ENCODE assay signal across 10 cellular contexts in the genomic region with DNA sequence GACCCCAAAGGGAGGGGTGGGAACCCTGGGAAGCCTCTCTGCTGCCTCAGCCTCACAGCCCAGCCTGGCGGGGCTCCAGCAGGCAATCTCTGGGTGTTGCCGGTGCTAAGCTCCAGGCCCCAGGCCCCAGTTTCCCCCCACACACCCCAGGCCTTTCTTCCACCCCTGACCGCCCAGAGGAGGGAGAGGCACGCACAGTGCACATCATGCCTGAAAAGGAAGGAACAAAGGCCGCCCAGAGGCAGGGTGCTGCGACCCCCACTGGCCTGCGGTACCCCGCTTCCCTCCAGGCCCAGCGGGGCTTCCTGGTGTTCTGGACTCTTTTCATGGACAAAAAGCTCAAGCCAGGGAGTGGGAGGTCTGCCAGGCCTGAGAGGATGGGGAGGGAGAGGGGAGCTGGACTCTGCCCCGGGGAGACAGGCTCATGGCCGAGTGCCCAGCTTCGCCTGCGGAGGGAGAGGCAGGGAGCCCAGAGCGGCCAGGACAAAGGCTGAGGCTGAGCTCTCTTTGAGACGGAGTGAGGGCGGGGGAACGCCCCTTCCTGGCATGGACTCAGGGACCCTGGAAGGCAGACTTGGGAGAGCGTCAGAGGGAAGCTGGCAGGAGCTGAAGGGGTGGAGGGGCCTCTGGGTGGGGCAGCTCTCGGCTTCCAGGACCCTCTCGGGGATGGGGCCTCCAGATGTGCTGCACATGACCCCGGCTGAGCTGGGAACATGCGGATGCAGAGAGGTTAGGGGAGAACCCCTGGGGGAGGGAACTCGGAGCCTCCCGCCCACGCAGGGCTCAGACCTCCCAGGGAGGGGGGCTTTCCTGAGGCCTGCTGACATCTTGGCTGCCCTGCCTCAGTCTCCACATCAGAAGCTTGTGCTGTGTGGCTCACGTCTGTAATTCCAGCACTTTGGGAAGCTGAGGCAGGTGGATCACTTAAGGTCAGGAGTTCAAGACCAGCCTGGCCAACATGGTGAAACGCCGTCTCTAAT. TPM values are rescaled to one million over a fixed set of nuclear protein-coding genes. Genes with fewer than 3 reads are reported as not detected.
DNase-seq lines count a peak whose midpoint lies in the region; ATAC-seq and TF ChIP-seq lines count a peak whose summit lies in the region.
"Had no signal": no experiment of that assay in that cellular context is flagged by ENCODE, and none has a peak within 500 bp of the region (broad histone marks: within the 10 kb centered on the region; RNA-seq: fewer than 3 reads in every experiment).

No MANE protein-coding gene starts in this region.

- TF ChIP-seq CTCF in RWPE1 (conservative IDR thresholded peaks at IDR 0.05; ENCODE audit: low read depth) (no peak), gastroesophageal sphincter (IDR thresholded peaks at IDR 0.05) (no peak), glutamatergic neuron (IDR thresholded peaks at IDR 0.05; ENCODE audit: partially characterized antibody, unreplicated experiment) (no peak)

- H3K27ac ChIP-seq in RWPE1 (peak overlapping the region; percentile 89), gastroesophageal sphincter (peak overlapping the region in 3 of 4 donors; percentile 56 to 69 (median 68))
- H3K27ac ChIP-seq: cardiac muscle cell, SK-N-MC had no signal

- H3K9me3 ChIP-seq in gastroesophageal sphincter, result no peaks in the 10 kb centered on the region

- peak; percentile 62 for DNase-seq in DMS153 (lab: John Stamatoyannopoulos, UW)
- peak; percentile 53 for DNase-seq in RWPE1 (ENCODE audit: low spot score)
- peak; percentile 97 for DNase-seq in pons (ENCODE audit: low spot score)
- no peak for DNase-seq in NCI-H1048 (lab: John Stamatoyannopoulos, UW)
- no peak for DNase-seq in KG1 (lab: John Stamatoyannopoulos, UW)
- no peak for DNase-seq in immature natural killer cell
- no peak for DNase-seq in glutamatergic neuron

- H3K27ac Mint-ChIP-seq in immature natural killer cell, result no peak overlapping the region
- H3K27ac Mint-ChIP-seq in glutamatergic neuron (ENCODE audit: unreplicated experiment), result no peak overlapping the region

- no peak overlapping the region for H3K4me3 Mint-ChIP-seq in immature natural killer cell
- no peak overlapping the region for H3K4me3 Mint-ChIP-seq in glutamatergic neuron (ENCODE audit: unreplicated experiment)

- 4 to 14% methylated on average over 4 to 16 of the region's 28 CpGs for WGBS in gastroesophageal sphincter (ENCODE audit: low coverage in 1 of 2), 2 donors

- H3K4me1 Mint-ChIP-seq in immature natural killer cell, result no peaks in the 10 kb centered on the region
- peaks cover 2% of the 10 kb centered on the region for H3K4me1 Mint-ChIP-seq in glutamatergic neuron (ENCODE audit: low read depth, unreplicated experiment)

- no peaks in the 10 kb centered on the region for H3K36me3 Mint-ChIP-seq in immature natural killer cell
- no peaks in the 10 kb centered on the region for H3K36me3 Mint-ChIP-seq in glutamatergic neuron (ENCODE audit: unreplicated experiment)

- H3K9me3 Mint-ChIP-seq in immature natural killer cell (no peaks in the 10 kb centered on the region), glutamatergic neuron (ENCODE audit: unreplicated experiment) (peaks cover 4% of the 10 kb centered on the region)

- ATAC-seq in gastroesophageal sphincter, result peak; percentile 86

- peaks cover 0 to 58% (median 37%) of the 10 kb centered on the region in 3 donors for H3K4me1 ChIP-seq in gastroesophageal sphincter

- TF ChIP-seq POLR2A in gastroesophageal sphincter (IDR thresholded peaks at IDR 0.05), result no peak

- CTCF ChIA-PET in RWPE1 (lab: Yijun Ruan, JAX), result interaction anchor here (0.6 to 4.9 kb wide), 8 partner anchors 8 to 80 kb away, joined by 3 to 54 read pairs (median 6); a partner anchor contains a TSS

- peaks cover 43% of the 10 kb centered on the region for H3K27me3 ChIP-seq in gastroesophageal sphincter

- peaks cover 4 to 11% (median 5%) of the 10 kb centered on the region in 3 donors for H3K27me3 Mint-ChIP-seq in immature natural killer cell (ENCODE audit: low read depth in 3 of 3)
- peaks cover 13% of the 10 kb centered on the region for H3K27me3 Mint-ChIP-seq in glutamatergic neuron (ENCODE audit: unreplicated experiment)

- TF ChIP-seq EP300 in gastroesophageal sphincter (IDR thresholded peaks at IDR 0.05), result no peak

- peak overlapping the region in 1 of 2 donors; percentile 3 for H3K4me3 ChIP-seq in gastroesophageal sphincter
- H3K4me3 ChIP-seq: cardiac muscle cell, SK-N-MC had no signal

- POLR2A ChIA-PET in RWPE1 (lab: Yijun Ruan, JAX; ENCODE audit: low non-redundant PET), result interaction anchor here (0.6 kb wide), 1 partner anchor 12 kb away, joined by 3 read pairs; no protein-coding TSS in a partner anchor

- H3K36me3 ChIP-seq in gastroesophageal sphincter, result no peaks in the 10 kb centered on the region
- H3K36me3 ChIP-seq: cardiac muscle cell had no signal

RNA-seq across cellular contexts. Expression of a gene that starts 1.8 kb away (rescaled TPM):
- 1 to 10 TPM in 1 of 4 donors, under 1 TPM in 1, not detected in 2; 0.58 to 1.6 TPM for total RNA-seq in gastroesophageal sphincter
- not detected for polyA plus RNA-seq in immature natural killer cell
- 0.69 TPM for total RNA-seq in glutamatergic neuron (ENCODE audit: unreplicated experiment)
- total RNA-seq: cardiac muscle cell had no signal
- polyA plus RNA-seq: cardiac muscle cell had no signal

RNA-seq across cellular contexts. Expression of a gene that starts 9.7 kb away (rescaled TPM):
- total RNA-seq in gastroesophageal sphincter (10 to 100 TPM; 50.4 to 69.9 (median 59.5) TPM), glutamatergic neuron (ENCODE audit: unreplicated experiment) (260 TPM)
- polyA plus RNA-seq in immature natural killer cell, result 1 to 10 TPM in 2 of 3 donors, under 1 TPM in 1; 0.36 to 1.4 (median 1.1) TPM

RNA-seq across cellular contexts. Expression of a gene that starts 14.7 kb away (rescaled TPM):
- total RNA-seq in gastroesophageal sphincter (1 to 10 TPM in 1 of 4 donors, under 1 TPM in 3; 0.13 to 1.3 (median 0.19) TPM), glutamatergic neuron (ENCODE audit: unreplicated experiment) (13.5 TPM)
- under 1 TPM; 0.06 to 0.95 (median 0.39) TPM for polyA plus RNA-seq in immature natural killer cell

RNA-seq across cellular contexts. Expression of a gene that starts 21.6 kb away (rescaled TPM):
- total RNA-seq in gastroesophageal sphincter (1 to 10 TPM; 4.2 to 7.3 (median 6.0) TPM), glutamatergic neuron (ENCODE audit: unreplicated experiment) (5.1 TPM)
- 1 to 10 TPM; 1.3 to 1.4 (median 1.4) TPM for polyA plus RNA-seq in immature natural killer cell

RNA-seq across cellular contexts. Expression of a gene that starts 23.8 kb away (rescaled TPM):
- total RNA-seq in gastroesophageal sphincter, result under 1 TPM in 1 of 4 donors, not detected in 3; 0.20 TPM
- 10 to 100 TPM; 20.6 to 33.0 (median 25.6) TPM for polyA plus RNA-seq in immature natural killer cell
- total RNA-seq in glutamatergic neuron (ENCODE audit: unreplicated experiment), result 0.20 TPM
- total RNA-seq: cardiac muscle cell had no signal
- polyA plus RNA-seq: cardiac muscle cell had no signal

Comparison
In these comparisons a context has a peak if more than half of its experiments do, and no peak if none do; other contexts are left out.
1. DNase-seq: peak in DMS153 (single experiment), RWPE1 (single experiment) and pons (single experiment); none in NCI-H1048 (single experiment), KG1 (single experiment), immature natural killer cell (0 of 3) and glutamatergic neuron (single experiment).